In genomic region chr3:120095226-120096165, GRCh38 we compare ENCODE assay signal across 8 cellular contexts. TPM values are rescaled to one million over a fixed set of nuclear protein-coding genes. Genes with fewer than 3 reads are reported as not detected.
DNase-seq lines count a peak whose midpoint lies in the region; ATAC-seq and TF ChIP-seq lines count a peak whose summit lies in the region.

No MANE protein-coding gene starts in this region.

- intact Hi-C loops in colonic mucosa (cut with DNase I): loop anchor here (10.0 kb wide), 1 partner anchor 201 kb away; no protein-coding TSS in a partner anchor
- intact Hi-C loops in left colon (cut with DNase I, micrococcal nuclease): loop anchor here in 1 of 2 donors (5.0 kb wide), 1 partner anchor 203 kb away; no protein-coding TSS in a partner anchor

- peak; percentile 47 for ATAC-seq in GM19035 (IDR thresholded peaks at IDR 0.05; ENCODE audit: unreplicated experiment)
- peak; percentile 42 for ATAC-seq in HG03280 (IDR thresholded peaks at IDR 0.05; ENCODE audit: unreplicated experiment)
- ATAC-seq in left colon: peak; percentile 66

- H3K4me1 ChIP-seq in colonic mucosa: peaks cover 12% of the 10 kb centered on the region

- no peaks in the 10 kb centered on the region for H3K36me3 ChIP-seq in colonic mucosa

- peak overlapping the region; percentile 98 to 100 for H3K9ac ChIP-seq in colonic mucosa (ENCODE audit: low read depth in 2 of 2, low read length in 2 of 2)

- peak; percentile 72 for DNase-seq in Ammon's horn (ENCODE audit: low spot score)
- DNase-seq in NCI-H460 (ENCODE audit: extremely low read depth, low read depth): peak; percentile 85
- DNase-seq in activated CD4-positive, alpha-beta T cell treated with anti-CD3 and anti-CD28 coated beads for 4 hours: peak; percentile 68 to 79
- peak; percentile 92 for DNase-seq in colonic mucosa
- DNase-seq in left colon: peak; percentile 94
- peak; percentile 53 to 73 for DNase-seq in stimulated activated CD4-positive, alpha-beta T cell treated with anti-CD3 and anti-CD28 coated beads, Interleukin-1b, Interleukin-23, amount 100 ng/mL, for 4 hours (ENCODE audit: low read depth in 2 of 2)

- no peak for TF ChIP-seq CTCF in colonic mucosa (IDR thresholded peaks at IDR 0.05)

- no peaks in the 10 kb centered on the region for H3K27me3 ChIP-seq in colonic mucosa

- H3K9me3 ChIP-seq in colonic mucosa: no peaks in the 10 kb centered on the region

- peak overlapping the region; percentile 100 for H3K27ac ChIP-seq in colonic mucosa

- peak overlapping the region; percentile 88 for H3K4me3 ChIP-seq in colonic mucosa

RNA-seq across cellular contexts. Expression of gene GSK3B, which starts 1.2 kb away (rescaled TPM):
- 49.9 and 50.3 TPM in 2 replicates for total RNA-seq in NCI-H460 (2014; rRNA removed; shearing (Covaris generic))
- 13.9 and 15.0 TPM in 2 replicates for polyA plus RNA-seq in NCI-H460 (2014; cell fraction: nucleus; rRNA removed)
- total RNA-seq in colonic mucosa: 10 to 100 TPM; 34.4 to 43.6 TPM
- total RNA-seq in left colon: 10 to 100 TPM; 39.3 to 47.5 TPM

Comparison
In these comparisons a context has a peak if more than half of its experiments do, and no peak if none do; other contexts are left out.
1. Peak in every context shown above with its lines: DNase-seq, ATAC-seq, H3K4me3 ChIP-seq and H3K27ac ChIP-seq.